1 cellular context compared by ENCODE assay signal in genomic region chr1:57066980-57067615, GRCh38.
TF ChIP-seq lines count a peak whose summit lies in the region.

No MANE protein-coding gene starts in this region.

TF ChIP-seq in SK-N-SH, 30 proteins besides CTCF, POLR2A, EP300 and RAD21 (continued from another document):
- TF ChIP-seq REST (IDR thresholded peaks at IDR 0.05; ENCODE audit: low read depth, low read length) (no peak), RCOR1 (IDR thresholded peaks at IDR 0.05; ENCODE audit: low read length) (peak; percentile 45; the same call in 1 of the 2 replicates), USF2 (IDR thresholded peaks at IDR 0.05; ENCODE audit: borderline replicate concordance, low read depth, low read length) (no peak), RXRA (IDR thresholded peaks at IDR 0.05; ENCODE audit: borderline replicate concordance, low read depth) (no peak), ELF1 (IDR thresholded peaks at IDR 0.05) (no peak), FOSL2 (IDR thresholded peaks at IDR 0.05; ENCODE audit: borderline replicate concordance, low read depth) (no peak), SMC3 (IDR thresholded peaks at IDR 0.05; ENCODE audit: low read depth, low read length) (no peak), MAX (IDR thresholded peaks at IDR 0.05; ENCODE audit: low read depth) (no peak), TEAD4 (IDR thresholded peaks at IDR 0.05; ENCODE audit: borderline replicate concordance, insufficient read depth) (no peak), RFX5 (IDR thresholded peaks at IDR 0.05; ENCODE audit: low read length) (no peak), MEF2A (IDR thresholded peaks at IDR 0.05; ENCODE audit: borderline replicate concordance, low read depth) (no peak), NFIC (IDR thresholded peaks at IDR 0.05; ENCODE audit: borderline replicate concordance) (no peak), NRF1 (IDR thresholded peaks at IDR 0.05; ENCODE audit: low read depth, low read length) (no peak), GATA2 (CRISPR knock-in tag; IDR thresholded peaks at IDR 0.05) (peak; percentile 80)
- TF ChIP-seq, protein P1, sequence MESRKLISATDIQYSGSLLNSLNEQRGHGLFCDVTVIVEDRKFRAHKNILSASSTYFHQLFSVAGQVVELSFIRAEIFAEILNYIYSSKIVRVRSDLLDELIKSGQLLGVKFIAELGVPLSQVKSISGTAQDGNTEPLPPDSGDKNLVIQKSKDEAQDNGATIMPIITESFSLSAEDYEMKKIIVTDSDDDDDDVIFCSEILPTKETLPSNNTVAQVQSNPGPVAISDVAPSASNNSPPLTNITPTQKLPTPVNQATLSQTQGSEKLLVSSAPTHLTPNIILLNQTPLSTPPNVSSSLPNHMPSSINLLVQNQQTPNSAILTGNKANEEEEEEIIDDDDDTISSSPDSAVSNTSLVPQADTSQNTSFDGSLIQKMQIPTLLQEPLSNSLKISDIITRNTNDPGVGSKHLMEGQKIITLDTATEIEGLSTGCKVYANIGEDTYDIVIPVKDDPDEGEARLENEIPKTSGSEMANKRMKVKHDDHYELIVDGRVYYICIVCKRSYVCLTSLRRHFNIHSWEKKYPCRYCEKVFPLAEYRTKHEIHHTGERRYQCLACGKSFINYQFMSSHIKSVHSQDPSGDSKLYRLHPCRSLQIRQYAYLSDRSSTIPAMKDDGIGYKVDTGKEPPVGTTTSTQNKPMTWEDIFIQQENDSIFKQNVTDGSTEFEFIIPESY (IDR thresholded peaks at IDR 0.05; ENCODE audit: borderline replicate concordance, low read depth): no peak
